Comparison of ENCODE assay signal across 12 cellular contexts in the genomic region with DNA sequence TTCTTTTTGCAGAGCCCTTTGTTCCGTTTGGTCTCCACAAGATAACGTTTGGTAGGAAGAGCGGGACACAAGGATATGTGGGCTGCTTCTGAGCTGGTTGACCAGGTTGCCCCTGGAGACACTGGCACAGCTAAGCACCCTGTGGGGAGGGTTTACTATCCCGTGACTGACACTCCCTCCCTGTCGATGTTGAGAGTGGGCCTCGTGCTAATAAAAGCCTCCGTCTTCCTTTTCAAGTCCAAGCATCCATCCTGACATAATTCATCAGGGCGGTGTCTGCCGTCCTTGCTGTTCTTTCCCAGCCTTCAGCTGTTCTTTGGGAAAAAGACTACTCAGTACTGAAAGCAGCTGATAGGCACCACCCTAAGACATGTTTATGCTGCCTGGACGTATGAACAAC. TPM values are rescaled to one million over a fixed set of nuclear protein-coding genes. Genes with fewer than 3 reads are reported as not detected.
DNase-seq lines count a peak whose midpoint lies in the region; TF ChIP-seq lines count a peak whose summit lies in the region.
"Had no signal": no experiment of that assay in that cellular context is flagged by ENCODE, and none has a peak within 500 bp of the region (broad histone marks: within the 10 kb centered on the region; RNA-seq: fewer than 3 reads in every experiment).

No MANE protein-coding gene starts in this region.

- peak overlapping the region; percentile 89 for H3K27ac ChIP-seq in DOHH2 (ENCODE audit: low read depth, low read length)

- H3K79me2 ChIP-seq in DOHH2 (ENCODE audit: control insufficient read depth, low read length) = peaks cover 92% of the 10 kb centered on the region

- H3F3A ChIP-seq in DOHH2 (ENCODE audit: control insufficient read depth, insufficient read depth) = peaks cover 10% of the 10 kb centered on the region

- no peaks in the 10 kb centered on the region for H3K27me3 ChIP-seq in DOHH2 (ENCODE audit: control insufficient read depth, low read length)

- no peaks in the 10 kb centered on the region for H3K9me2 ChIP-seq in DOHH2 (replicated peaks; ENCODE audit: control insufficient read depth, low read length)

- H3K27ac Mint-ChIP-seq in CD14-positive monocyte (peak overlapping the region in 5 of 7 donors; percentile 11 to 90 (median 78)), brain (peak overlapping the region in 4 of 5 experiments; percentile 13 to 51 (median 22))
- H3K27ac Mint-ChIP-seq: stimulated activated memory B cell treated with anti-CD40 and anti-IgM and Interleukin-4, amounts not matched to agents 10 μg/mL and 1 μg/mL and 100 μg/mL, for 72 hours had no signal

- H4K20me1 ChIP-seq in DOHH2 (ENCODE audit: control insufficient read depth, insufficient read depth, low read depth, low read length) = peaks cover 3% of the 10 kb centered on the region; the same call in 1 of the 2 replicates

- H3K4me1 Mint-ChIP-seq in CD14-positive monocyte (peaks cover 52% of the 10 kb centered on the region), brain (peaks cover 22% of the 10 kb centered on the region)

- no peak overlapping the region for H3K4me3 Mint-ChIP-seq in CD14-positive monocyte
- H3K4me3 Mint-ChIP-seq in brain = no peak overlapping the region
- H3K4me3 Mint-ChIP-seq: stimulated activated memory B cell treated with anti-CD40 and anti-IgM and Interleukin-4, amounts not matched to agents 10 μg/mL and 1 μg/mL and 100 μg/mL, for 72 hours had no signal

- H3K4me1 ChIP-seq in DOHH2 (ENCODE audit: control insufficient read depth, low read length) = peaks cover 67% of the 10 kb centered on the region

- H3K4me3 ChIP-seq in DOHH2 (ENCODE audit: low read length) = peak overlapping the region; percentile 67; the same call in 1 of the 2 replicates

- H3K9me3 Mint-ChIP-seq in CD14-positive monocyte = peaks cover 0 to 2% (median 0%) of the 10 kb centered on the region in 7 donors
- peaks cover 0 to 7% (median 0%) of the 10 kb centered on the region in 5 experiments for H3K9me3 Mint-ChIP-seq in brain
- H3K9me3 Mint-ChIP-seq: IgD-negative memory B cell; stimulated activated memory B cell treated with anti-CD40 and anti-IgM and Interleukin-4, amounts not matched to agents 10 μg/mL and 1 μg/mL and 100 μg/mL, for 72 hours had no signal

- intact Hi-C loops in CD14-positive monocyte (cut with micrococcal nuclease) = loop anchor here in 1 of 2 donors (10.0 kb wide), 1 partner anchor 838 kb away; no protein-coding TSS in a partner anchor

- H3K36me3 Mint-ChIP-seq in CD14-positive monocyte = peaks cover 60 to 71% of the 10 kb centered on the region in 2 donors
- H3K36me3 Mint-ChIP-seq in brain = peaks cover 75% of the 10 kb centered on the region

- no peak for TF ChIP-seq CTCF in CD14-positive monocyte (IDR thresholded peaks at IDR 0.05)
- no peak for TF ChIP-seq CTCF in DOHH2 (IDR thresholded peaks at IDR 0.05; ENCODE audit: low read depth, low read length, poor library complexity, severe bottlenecking)
- TF ChIP-seq CTCF in brain (conservative IDR thresholded peaks at IDR 0.05) = no peak

- H3K4me2 ChIP-seq in DOHH2 (ENCODE audit: low read length) = peak overlapping the region; percentile 90

- peaks cover 0 to 1% (median 0%) of the 10 kb centered on the region in 3 donors for H3K27me3 Mint-ChIP-seq in CD14-positive monocyte (ENCODE audit: low read depth in 3 of 3)
- no peaks in the 10 kb centered on the region for H3K27me3 Mint-ChIP-seq in brain
- H3K27me3 Mint-ChIP-seq: IgD-negative memory B cell; stimulated activated memory B cell treated with anti-CD40 and anti-IgM and Interleukin-4, amounts not matched to agents 10 μg/mL and 1 μg/mL and 100 μg/mL, for 72 hours had no signal

- peaks cover 91% of the 10 kb centered on the region for H3K36me3 ChIP-seq in DOHH2 (ENCODE audit: control insufficient read depth, low read length)

- H3K9me3 ChIP-seq in DOHH2 (ENCODE audit: control insufficient read depth, insufficient read depth, low read length) = no peaks in the 10 kb centered on the region

- DNase-seq in CD14-positive monocyte (ENCODE audit: low spot score) = no peak
- DNase-seq in myocyte (ENCODE audit: low read depth) = peak; percentile 94
- DNase-seq in epidermal melanocyte (ENCODE audit: insufficient read length, low spot score) = no peak
- DNase-seq in NCI-H128 (lab: John Stamatoyannopoulos, UW; ENCODE audit: unreplicated experiment) = no peak
- no peak for DNase-seq in NCI-H146 (lab: John Stamatoyannopoulos, UW)
- DNase-seq: NCI-H526; stimulated activated CD4-positive, alpha-beta T cell treated with anti-CD3 and anti-CD28 coated beads, Interleukin-2, amount 100 ng/mL, for 48 hours had no signal

RNA-seq across cellular contexts. Expression of a gene that starts 49.6 kb away (rescaled TPM):
- not detected for polyA plus RNA-seq in CD14-positive monocyte
- polyA plus RNA-seq in brain (ENCODE audit: insufficient read depth, low read depth, low replicate concordance) = 0.15 TPM
- 0.08 TPM in 1 of 2 replicates, not detected in the other for total RNA-seq in myocyte
- polyA plus RNA-seq in myocyte (2012) = 0.01 TPM
- polyA plus RNA-seq: BJ, IgD-negative memory B cell had no signal
